In the genomic region with DNA sequence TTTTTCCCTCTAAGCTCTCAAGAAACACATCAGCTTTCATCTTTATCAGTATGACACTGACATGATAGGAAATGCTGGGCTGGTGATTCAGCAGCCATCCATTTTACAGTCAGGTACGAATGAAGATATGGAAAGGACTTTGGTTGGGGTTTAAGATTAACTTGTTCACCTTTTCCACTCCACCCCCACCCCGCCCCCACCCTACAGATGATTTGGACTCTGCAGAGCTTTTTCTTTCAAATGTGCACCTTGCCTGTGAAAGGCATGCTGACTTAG, we compare ENCODE assay signal across 19 cellular contexts.
A peak's percentile ranks its signal among the peaks of the same experiment; 100 is the strongest.
DNase-seq lines count a peak whose midpoint lies in the region; ATAC-seq, FAIRE-seq and TF ChIP-seq lines count a peak whose summit lies in the region.
"Had no signal": no experiment of that assay in that cellular context is flagged by ENCODE, and none has a peak within 500 bp of the region (broad histone marks: within the 10 kb centered on the region; RNA-seq: fewer than 3 reads in every experiment).

No MANE protein-coding gene starts in this region.

- peak overlapping the region; percentile 78 for H3K4me2 ChIP-seq in astrocyte (ENCODE audit: low read length)
- no peak overlapping the region for H3K4me2 ChIP-seq in trophoblast cell (ENCODE audit: low read length)

- H3K27me3 ChIP-seq in astrocyte (ENCODE audit: insufficient read depth, low read length), result no peaks in the 10 kb centered on the region
- no peaks in the 10 kb centered on the region for H3K27me3 ChIP-seq in trophoblast cell (ENCODE audit: insufficient read depth, low read length)
- H3K27me3 ChIP-seq in CD4-positive, alpha-beta T cell (ENCODE audit: control insufficient read depth, insufficient read depth, low read length), result no peaks in the 10 kb centered on the region
- H3K27me3 ChIP-seq: MG63, ovary, thyroid gland had no signal

- peaks cover 2% of the 10 kb centered on the region for H3K79me1 ChIP-seq in trophoblast cell (ENCODE audit: low read length)

- no peak overlapping the region for H2BK12ac ChIP-seq in trophoblast cell (ENCODE audit: low read length)

- no peak overlapping the region for H4K8ac ChIP-seq in trophoblast cell (ENCODE audit: low read depth, low read length)

- no peak overlapping the region for H3K27ac Mint-ChIP-seq in activated T-cell treated with anti-CD3 and anti-CD28 coated beads, Interleukin-2, amount 50 U/mL, for 72 hours
- H3K27ac Mint-ChIP-seq in astrocyte (ENCODE audit: unreplicated experiment), result no peak overlapping the region
- no peak overlapping the region for H3K27ac Mint-ChIP-seq in CD4-positive, alpha-beta T cell

- H3K4me3 ChIP-seq in astrocyte (ENCODE audit: insufficient read depth, low read depth, low read length) (no peak overlapping the region), trophoblast cell (ENCODE audit: low read depth, low read length) (no peak overlapping the region)
- H3K4me3 ChIP-seq: heart left ventricle, lung, MG63, ovary, thyroid gland had no signal

- no peak overlapping the region for H3K14ac ChIP-seq in trophoblast cell (ENCODE audit: low read length)

- H4K91ac ChIP-seq in trophoblast cell (ENCODE audit: low read depth, low read length), result no peak overlapping the region

- H3K79me2 ChIP-seq in astrocyte (ENCODE audit: insufficient read depth, low read length) (no peaks in the 10 kb centered on the region), trophoblast cell (ENCODE audit: control insufficient read depth, insufficient read depth, low read length, poor library complexity) (no peaks in the 10 kb centered on the region)

- no peak for FAIRE-seq in astrocyte (lab: Jason Lieb, UNC)

- H3K27ac ChIP-seq in astrocyte (ENCODE audit: low read depth, low read length) (no peak overlapping the region), trophoblast cell (ENCODE audit: low read depth, low read length) (peak overlapping the region; percentile 65)
- H3K27ac ChIP-seq in CD4-positive, alpha-beta T cell (ENCODE audit: low read depth, low read length), result no peak overlapping the region
- H3K27ac ChIP-seq: heart left ventricle, ovary, thyroid gland had no signal

- H3K27me3 Mint-ChIP-seq in activated T-cell treated with anti-CD3 and anti-CD28 coated beads, Interleukin-2, amount 50 U/mL, for 72 hours (ENCODE audit: low read depth), result no peaks in the 10 kb centered on the region
- no peaks in the 10 kb centered on the region for H3K27me3 Mint-ChIP-seq in astrocyte (ENCODE audit: low read depth, unreplicated experiment)
- H3K27me3 Mint-ChIP-seq in CD4-positive, alpha-beta T cell, result no peaks in the 10 kb centered on the region

- peak; percentile 53 to 63 for ATAC-seq in activated T-cell treated with anti-CD3 and anti-CD28 coated beads, Interleukin-2, amount 50 U/mL, for 72 hours (replicated peaks in 1 of 2)
- ATAC-seq in CD4-positive, alpha-beta T cell (ENCODE audit: poor library complexity), result no peak
- ATAC-seq: heart left ventricle, sciatic nerve had no signal

- no peak overlapping the region for H2AK5ac ChIP-seq in trophoblast cell (ENCODE audit: low read length)

- H2BK5ac ChIP-seq in trophoblast cell (ENCODE audit: low read depth, low read length, poor library complexity), result no peak overlapping the region

- no peak overlapping the region for H3K4ac ChIP-seq in trophoblast cell (ENCODE audit: low read depth, low read length)

- H3K36me3 ChIP-seq in astrocyte (ENCODE audit: insufficient read depth, low read length) (no peaks in the 10 kb centered on the region), trophoblast cell (ENCODE audit: control insufficient read depth in 1 of 2, insufficient read depth in 2 of 2, low read length in 2 of 2) (no peaks in the 10 kb centered on the region)
- H3K36me3 ChIP-seq: heart left ventricle, MG63, ovary, thyroid gland had no signal

- CTCF ChIA-PET in CD4-positive, alpha-beta T cell (lab: Charles Lee), result no interaction called here

- DNase-seq in activated T-cell treated with anti-CD3 and anti-CD28 coated beads, Interleukin-2, amount 50 U/mL, for 72 hours, result no peak
- no peak for DNase-seq in activated T-cell treated with anti-CD3 and anti-CD28 coated beads, Interleukin-2, amount 50 U/mL, for 48 hours
- DNase-seq in astrocyte (ENCODE audit: low read depth) (no peak), kidney tubule cell (ENCODE audit: low spot score) (peak; percentile 23), trophoblast cell (no peak), DMS 273 treated with DMSO at 0.1 percent for 48 hours (lab: John Stamatoyannopoulos, UW) (no peak), NOMO-1 (lab: John Stamatoyannopoulos, UW; ENCODE audit: unreplicated experiment in 2 of 2) (no peak)
- no peak for DNase-seq in CD4-positive, alpha-beta T cell
- DNase-seq: activated naive CD4-positive, alpha-beta T cell treated with anti-CD3 and anti-CD28 coated beads, Interleukin-2, amount 50 U/mL, for 16 hours; GF-D8; heart left ventricle; MG63; ovary; Right ventricle myocardium superior; stimulated activated CD4-positive, alpha-beta T cell treated with anti-CD3 and anti-CD28 coated beads, Interleukin-2, amount 100 ng/mL, for 24 hours; stimulated activated naive CD4-positive, alpha-beta T cell; thyroid gland had no signal

- H3K9me3 ChIP-seq in astrocyte (ENCODE audit: insufficient read depth, low read depth, low read length), result no peaks in the 10 kb centered on the region
- no peaks in the 10 kb centered on the region for H3K9me3 ChIP-seq in trophoblast cell (ENCODE audit: insufficient read depth, low read depth, low read length)
- H3K9me3 ChIP-seq in CD4-positive, alpha-beta T cell (ENCODE audit: control insufficient read depth, low read length), result no peaks in the 10 kb centered on the region
- H3K9me3 ChIP-seq: heart left ventricle, MG63, ovary, thyroid gland had no signal

- H3K9ac ChIP-seq in astrocyte (ENCODE audit: low read length) (no peak overlapping the region), trophoblast cell (ENCODE audit: low read length) (no peak overlapping the region)

- H4K12ac ChIP-seq in trophoblast cell (ENCODE audit: low read depth, low read length), result no peak overlapping the region

- H3K4me1 Mint-ChIP-seq in activated T-cell treated with anti-CD3 and anti-CD28 coated beads, Interleukin-2, amount 50 U/mL, for 72 hours (ENCODE audit: low read depth), result no peaks in the 10 kb centered on the region
- H3K4me1 Mint-ChIP-seq in astrocyte (ENCODE audit: low read depth, unreplicated experiment), result peaks cover 10% of the 10 kb centered on the region
- no peaks in the 10 kb centered on the region for H3K4me1 Mint-ChIP-seq in CD4-positive, alpha-beta T cell (ENCODE audit: low read depth)

- no CpG with 5 or more reads among the region's 2 CpGs for WGBS in trophoblast cell (ENCODE audit: extremely low coverage, insufficient coverage, insufficient read length)

- peaks cover 6% of the 10 kb centered on the region for H3K4me1 ChIP-seq in astrocyte (ENCODE audit: insufficient read depth, low read length)
- peaks cover 0 to 2% of the 10 kb centered on the region in 2 experiments for H3K4me1 ChIP-seq in trophoblast cell (ENCODE audit: control insufficient read depth in 1 of 2, insufficient read depth in 2 of 2, low read length in 2 of 2)
- H3K4me1 ChIP-seq: heart left ventricle had no signal

- H4K20me1 ChIP-seq in astrocyte (ENCODE audit: insufficient read depth, low read length), result no peaks in the 10 kb centered on the region

- intact Hi-C loops in CD4-positive, alpha-beta T cell (cut with DNase I, micrococcal nuclease), result no loop called here

- H3K9me3 Mint-ChIP-seq in activated T-cell treated with anti-CD3 and anti-CD28 coated beads, Interleukin-2, amount 50 U/mL, for 72 hours, result no peaks in the 10 kb centered on the region
- no peaks in the 10 kb centered on the region for H3K9me3 Mint-ChIP-seq in astrocyte (ENCODE audit: unreplicated experiment)
- H3K9me3 Mint-ChIP-seq in CD4-positive, alpha-beta T cell, result no peaks in the 10 kb centered on the region

- TF ChIP-seq CTCF in astrocyte (IDR thresholded peaks at IDR 0.05; ENCODE audit: insufficient read depth, low read depth, low read length), result no peak
- TF ChIP-seq CTCF in CD4-positive, alpha-beta T cell (IDR thresholded peaks at IDR 0.05), result no peak

- H3K18ac ChIP-seq in trophoblast cell (ENCODE audit: low read length), result no peak overlapping the region

- no peak overlapping the region for H3K4me3 Mint-ChIP-seq in activated T-cell treated with anti-CD3 and anti-CD28 coated beads, Interleukin-2, amount 50 U/mL, for 72 hours
- H3K4me3 Mint-ChIP-seq in astrocyte (ENCODE audit: unreplicated experiment), result peak overlapping the region; percentile 27
- H3K4me3 Mint-ChIP-seq in CD4-positive, alpha-beta T cell, result no peak overlapping the region

- H2AFZ ChIP-seq in astrocyte (ENCODE audit: low read depth, low read length), result no peak overlapping the region
- no peak overlapping the region for H2AFZ ChIP-seq in trophoblast cell (ENCODE audit: insufficient read depth, low read length, poor library complexity)

- H3K36me3 Mint-ChIP-seq in activated T-cell treated with anti-CD3 and anti-CD28 coated beads, Interleukin-2, amount 50 U/mL, for 72 hours (ENCODE audit: insufficient read depth in 2 of 2), result no peaks in the 10 kb centered on the region
- H3K36me3 Mint-ChIP-seq in astrocyte (ENCODE audit: low read depth, unreplicated experiment), result no peaks in the 10 kb centered on the region
- peaks cover 9% of the 10 kb centered on the region for H3K36me3 Mint-ChIP-seq in CD4-positive, alpha-beta T cell (ENCODE audit: low read depth)

- no peak overlapping the region for H3K23ac ChIP-seq in trophoblast cell (ENCODE audit: low read length)

- H2BK120ac ChIP-seq in trophoblast cell (ENCODE audit: insufficient read depth, low read length, poor library complexity), result no peak overlapping the region

- POLR2A ChIA-PET in CD4-positive, alpha-beta T cell (lab: Charles Lee), result no interaction called here
